In the genomic region with DNA sequence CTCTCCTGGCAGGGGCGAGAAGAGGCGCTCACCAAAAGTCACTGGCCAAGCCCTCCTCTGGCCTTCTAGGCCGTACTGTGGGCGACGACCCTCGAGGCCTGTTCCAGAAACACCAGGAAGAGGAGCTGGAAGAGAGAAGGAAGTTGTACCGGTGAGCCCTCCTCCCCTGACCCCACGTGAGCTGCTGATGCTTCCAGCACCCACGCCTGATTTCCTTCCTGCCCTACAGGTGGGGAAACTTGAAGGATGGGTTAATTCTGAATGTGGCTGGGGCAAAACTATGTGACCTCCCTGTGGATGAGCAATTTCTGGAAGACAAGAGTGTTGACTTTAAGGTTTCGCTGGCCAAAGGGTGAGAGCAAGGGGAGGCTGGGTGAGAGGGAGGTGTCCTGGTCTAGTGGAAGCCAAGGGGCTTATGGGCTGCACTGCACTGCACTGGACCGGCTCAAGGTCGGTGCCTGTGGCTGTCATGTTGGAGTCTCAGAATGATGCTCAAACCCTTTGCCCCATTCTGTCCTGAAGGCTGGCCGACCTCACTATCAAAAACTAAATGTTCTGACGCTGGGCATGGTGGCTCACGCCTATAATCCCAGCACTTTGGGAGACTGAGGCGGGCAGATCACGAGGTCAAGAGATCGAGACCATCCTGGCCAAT, we compare ENCODE assay signal across 10 cellular contexts. TPM values are rescaled to one million over a fixed set of nuclear protein-coding genes. Genes with fewer than 3 reads are reported as not detected.
A peak's percentile ranks its signal among the peaks of the same experiment; 100 is the strongest.
DNase-seq lines count a peak whose midpoint lies in the region; ATAC-seq, FAIRE-seq and TF ChIP-seq lines count a peak whose summit lies in the region.
"Had no signal": no experiment of that assay in that cellular context is flagged by ENCODE, and none has a peak within 500 bp of the region (broad histone marks: within the 10 kb centered on the region; RNA-seq: fewer than 3 reads in every experiment).

No MANE protein-coding gene starts in this region.

- POLR2A ChIA-PET in activated CD4-positive, alpha-beta memory T cell treated with anti-CD3 and anti-CD28 coated beads, Interleukin-2, amount 10 ng/mL, durations not matched to agents 7 days and 5 days (lab: Charles Lee) = interaction anchor here (2.8 kb wide), 1 partner anchor 17 kb away, joined by 15 read pairs; a partner anchor contains a TSS

- H3K4me3 Mint-ChIP-seq in activated naive CD4-positive, alpha-beta T cell treated with anti-CD3 and anti-CD28 coated beads, Interleukin-2, amount 10 ng/mL, durations not matched to agents 7 days and 5 days = peak overlapping the region; percentile 90
- peak overlapping the region; percentile 83 for H3K4me3 Mint-ChIP-seq in activated CD4-positive, alpha-beta memory T cell treated with anti-CD3 and anti-CD28 coated beads, Interleukin-2, amount 10 ng/mL, durations not matched to agents 7 days and 5 days

- no peak for ATAC-seq in activated CD4-positive, CD25-positive, alpha-beta regulatory T cell treated with anti-CD3 and anti-CD28 coated beads, Interleukin-2, amount 50 U/mL, for 24 hours

- FAIRE-seq in D721Med (lab: Jason Lieb, UNC) = no peak

- H3K27me3 Mint-ChIP-seq in activated naive CD4-positive, alpha-beta T cell treated with anti-CD3 and anti-CD28 coated beads, Interleukin-2, amount 10 ng/mL, durations not matched to agents 7 days and 5 days = no peaks in the 10 kb centered on the region
- no peaks in the 10 kb centered on the region for H3K27me3 Mint-ChIP-seq in activated CD4-positive, alpha-beta memory T cell treated with anti-CD3 and anti-CD28 coated beads, Interleukin-2, amount 10 ng/mL, durations not matched to agents 7 days and 5 days

- H3K4me1 ChIP-seq in iPS-20b (ENCODE audit: insufficient read depth, low read length) = peaks cover 14% of the 10 kb centered on the region; the same call in 1 of the 2 replicates
- peaks cover 9% of the 10 kb centered on the region for H3K4me1 ChIP-seq in thymus (ENCODE audit: control insufficient read depth, insufficient read depth, low read length)

- TF ChIP-seq CTCF in D721Med (IDR thresholded peaks at IDR 0.05; ENCODE audit: insufficient read depth, missing control alignments) = no peak

- CTCF ChIA-PET in activated naive CD4-positive, alpha-beta T cell treated with anti-CD3 and anti-CD28 coated beads, Interleukin-2, amount 10 ng/mL, durations not matched to agents 7 days and 5 days (lab: Charles Lee) = interaction anchor here (1.1 kb wide), 1 partner anchor 9 kb away, joined by 4 read pairs; no protein-coding TSS in a partner anchor
- CTCF ChIA-PET in activated CD4-positive, alpha-beta memory T cell treated with anti-CD3 and anti-CD28 coated beads, Interleukin-2, amount 10 ng/mL, durations not matched to agents 7 days and 5 days (lab: Charles Lee) = interaction anchor here (0.7 to 1.4 kb wide), 3 partner anchors 11 to 347 kb away, joined by 3 read pairs; no protein-coding TSS in a partner anchor

- H3K27ac ChIP-seq in iPS-20b (ENCODE audit: low read length) = no peak overlapping the region
- H3K27ac ChIP-seq in thymus (ENCODE audit: low read depth) = no peak overlapping the region
- H3K27ac ChIP-seq: prostate gland had no signal

- H3K36me3 Mint-ChIP-seq in activated naive CD4-positive, alpha-beta T cell treated with anti-CD3 and anti-CD28 coated beads, Interleukin-2, amount 10 ng/mL, durations not matched to agents 7 days and 5 days = peaks cover 26% of the 10 kb centered on the region
- H3K36me3 Mint-ChIP-seq in activated CD4-positive, alpha-beta memory T cell treated with anti-CD3 and anti-CD28 coated beads, Interleukin-2, amount 10 ng/mL, durations not matched to agents 7 days and 5 days (ENCODE audit: low read depth) = peaks cover 13% of the 10 kb centered on the region

- H3K36me3 ChIP-seq in iPS-20b (ENCODE audit: insufficient read depth, low read depth, low read length) (no peaks in the 10 kb centered on the region), thymus (ENCODE audit: control insufficient read depth, insufficient read depth) (no peaks in the 10 kb centered on the region)
- H3K36me3 ChIP-seq: prostate gland had no signal

- H3K27me3 ChIP-seq in iPS-20b (ENCODE audit: insufficient read depth, low read length) (peaks cover 82% of the 10 kb centered on the region), thymus (ENCODE audit: control insufficient read depth, insufficient read depth) (peaks cover 18% of the 10 kb centered on the region)

- no peaks in the 10 kb centered on the region for H3K9me3 Mint-ChIP-seq in activated naive CD4-positive, alpha-beta T cell treated with anti-CD3 and anti-CD28 coated beads, Interleukin-2, amount 10 ng/mL, durations not matched to agents 7 days and 5 days
- H3K9me3 Mint-ChIP-seq in activated CD4-positive, alpha-beta memory T cell treated with anti-CD3 and anti-CD28 coated beads, Interleukin-2, amount 10 ng/mL, durations not matched to agents 7 days and 5 days = no peaks in the 10 kb centered on the region

- no peaks in the 10 kb centered on the region for H3K9me3 ChIP-seq in iPS-20b (ENCODE audit: insufficient read depth, low read depth, low read length)
- no peaks in the 10 kb centered on the region for H3K9me3 ChIP-seq in thymus (ENCODE audit: control insufficient read depth)
- H3K9me3 ChIP-seq: prostate gland had no signal

- H3K9ac ChIP-seq in iPS-20b (ENCODE audit: low read depth, low read length) = no peak overlapping the region

- H3K27ac Mint-ChIP-seq in activated naive CD4-positive, alpha-beta T cell treated with anti-CD3 and anti-CD28 coated beads, Interleukin-2, amount 10 ng/mL, durations not matched to agents 7 days and 5 days = peak overlapping the region; percentile 89
- H3K27ac Mint-ChIP-seq in activated CD4-positive, alpha-beta memory T cell treated with anti-CD3 and anti-CD28 coated beads, Interleukin-2, amount 10 ng/mL, durations not matched to agents 7 days and 5 days = peak overlapping the region; percentile 65

- WGBS in thymus = 72% methylated on average over 18 of the region's 18 CpGs

- DNase-seq in activated naive CD4-positive, alpha-beta T cell treated with anti-CD3 and anti-CD28 coated beads, Interleukin-2, amount 10 ng/mL, durations not matched to agents 7 days and 5 days = no peak
- DNase-seq in activated naive CD4-positive, alpha-beta T cell (lab: John Stamatoyannopoulos, UW) = no peak
- no peak for DNase-seq in activated CD4-positive, alpha-beta memory T cell treated with anti-CD3 and anti-CD28 coated beads, Interleukin-2, amount 10 ng/mL, durations not matched to agents 7 days and 5 days
- DNase-seq in D721Med (ENCODE audit: insufficient read length, low spot score) (no peak), SK-N-DZ (ENCODE audit: low spot score) (no peak)
- DNase-seq: NCI-H2227 treated with DMSO at 0.1 percent for 48 hours had no signal

- peaks cover 67% of the 10 kb centered on the region for H3K4me1 Mint-ChIP-seq in activated naive CD4-positive, alpha-beta T cell treated with anti-CD3 and anti-CD28 coated beads, Interleukin-2, amount 10 ng/mL, durations not matched to agents 7 days and 5 days
- H3K4me1 Mint-ChIP-seq in activated CD4-positive, alpha-beta memory T cell treated with anti-CD3 and anti-CD28 coated beads, Interleukin-2, amount 10 ng/mL, durations not matched to agents 7 days and 5 days = peaks cover 60% of the 10 kb centered on the region

- H3K4me3 ChIP-seq in iPS-20b (ENCODE audit: low read length) (peak overlapping the region; percentile 63; the same call in 1 of the 2 replicates), thymus (ENCODE audit: low read length) (peak overlapping the region; percentile 30)

RNA-seq across cellular contexts. Expression of a gene that starts 6.2 kb away (rescaled TPM):
- 1 to 10 TPM; 1.1 to 1.9 TPM for total RNA-seq in activated CD4-positive, alpha-beta memory T cell treated with anti-CD3 and anti-CD28 coated beads, Interleukin-2, amount 10 ng/mL, durations not matched to agents 7 days and 5 days
- 5.2 TPM for polyA plus RNA-seq in thymus
- 4.4 and 7.7 TPM in 2 replicates for polyA plus RNA-seq in SK-N-DZ (2014; cell fraction: cytosol; rRNA removed)
- 2.9 and 5.9 TPM in 2 replicates for polyA plus RNA-seq in SK-N-DZ (2014; cell fraction: nucleus; rRNA removed)

RNA-seq across cellular contexts. Expression of a gene that starts 6.4 kb away (rescaled TPM):
- total RNA-seq in activated CD4-positive, alpha-beta memory T cell treated with anti-CD3 and anti-CD28 coated beads, Interleukin-2, amount 10 ng/mL, durations not matched to agents 7 days and 5 days = 10 to 100 TPM; 26.0 to 26.3 TPM
- 29.4 TPM for polyA plus RNA-seq in thymus
- polyA plus RNA-seq in SK-N-DZ (2014; cell fraction: cytosol; rRNA removed) = 12.0 and 19.8 TPM in 2 replicates
- polyA plus RNA-seq in SK-N-DZ (2014; cell fraction: nucleus; rRNA removed) = 14.1 and 20.7 TPM in 2 replicates

RNA-seq across cellular contexts. Expression of a gene that starts 16.9 kb away (rescaled TPM):
- total RNA-seq in activated CD4-positive, alpha-beta memory T cell treated with anti-CD3 and anti-CD28 coated beads, Interleukin-2, amount 10 ng/mL, durations not matched to agents 7 days and 5 days = 10 to 100 TPM; 70.6 to 71.1 TPM
- 117 TPM for polyA plus RNA-seq in thymus
- polyA plus RNA-seq in SK-N-DZ (2014; cell fraction: cytosol; rRNA removed) = 112 and 235 TPM in 2 replicates
- polyA plus RNA-seq in SK-N-DZ (2014; cell fraction: nucleus; rRNA removed) = 163 and 278 TPM in 2 replicates

RNA-seq across cellular contexts. Expression of a gene that starts 17.2 kb away (rescaled TPM):
- total RNA-seq in activated CD4-positive, alpha-beta memory T cell treated with anti-CD3 and anti-CD28 coated beads, Interleukin-2, amount 10 ng/mL, durations not matched to agents 7 days and 5 days = 10 to 100 TPM; 13.0 to 14.6 TPM
- polyA plus RNA-seq in thymus = 10.8 TPM
- 13.4 and 17.3 TPM in 2 replicates for polyA plus RNA-seq in SK-N-DZ (2014; cell fraction: cytosol; rRNA removed)
- 19.6 and 30.1 TPM in 2 replicates for polyA plus RNA-seq in SK-N-DZ (2014; cell fraction: nucleus; rRNA removed)

RNA-seq across cellular contexts. Expression of a gene that starts 55.4 kb away (rescaled TPM):
- not detected for total RNA-seq in activated CD4-positive, alpha-beta memory T cell treated with anti-CD3 and anti-CD28 coated beads, Interleukin-2, amount 10 ng/mL, durations not matched to agents 7 days and 5 days
- polyA plus RNA-seq in thymus = 0.14 TPM
- polyA plus RNA-seq in SK-N-DZ (2014; cell fraction: cytosol; rRNA removed) = not detected in 2 replicates
- polyA plus RNA-seq in SK-N-DZ (2014; cell fraction: nucleus; rRNA removed) = not detected in 2 replicates
